Comparison of ENCODE assay signal across 17 cellular contexts in the genomic region with DNA sequence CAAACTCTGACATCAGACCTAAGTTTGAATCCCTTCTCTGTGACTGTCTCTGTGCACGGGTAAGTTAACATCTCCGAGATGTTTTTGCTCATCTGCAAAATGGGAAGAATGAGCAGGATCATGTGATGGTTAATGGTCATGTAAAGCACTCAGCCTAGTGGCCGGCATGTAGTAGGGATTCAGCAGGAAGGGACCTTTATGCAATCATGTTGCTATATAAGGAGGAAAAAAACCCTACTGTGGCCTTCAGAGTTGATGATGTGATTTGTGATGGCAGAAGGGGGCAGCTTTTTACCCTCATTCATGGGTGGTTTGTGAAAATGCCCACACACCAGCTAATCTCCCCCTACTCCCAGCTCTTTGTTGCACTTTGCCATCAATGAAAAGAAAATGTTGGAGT.
"Had no signal": no experiment of that assay in that cellular context is flagged by ENCODE, and none has a peak within 500 bp of the region (broad histone marks: within the 10 kb centered on the region; RNA-seq: fewer than 3 reads in every experiment).

No MANE protein-coding gene starts in this region.

- H3K27me3 ChIP-seq: gastroesophageal sphincter, heart right ventricle, left lung, stomach, vagina had no signal

- H3K9me3 Mint-ChIP-seq: activated CD4-positive, alpha-beta T cell treated with anti-CD3 and anti-CD28 coated beads, Interleukin-2, amount 10 ng/mL, durations not matched to agents 24 days and 14 days; central memory CD8-positive, alpha-beta T cell had no signal

- H3K4me3 ChIP-seq: coronary artery, gastroesophageal sphincter, heart right ventricle, left lung, prostate gland, skin epidermis, stomach, vagina had no signal

- H3K36me3 ChIP-seq: prostate gland had no signal

- H3K9me3 ChIP-seq: gastroesophageal sphincter, heart right ventricle, left lung, prostate gland, stomach, vagina had no signal

- H3K27ac ChIP-seq: coronary artery, gastroesophageal sphincter, prostate gland, skin epidermis, stomach, vagina had no signal

- DNase-seq: activated CD4-positive, alpha-beta T cell treated with anti-CD3 and anti-CD28 coated beads, Interleukin-2, amount 10 ng/mL, durations not matched to agents 24 days and 14 days; activated CD8-positive, alpha-beta memory T cell treated with anti-CD3 and anti-CD28 coated beads, Interleukin-2, amount 50 U/mL, for 48 hours; activated gamma-delta T cell treated with Interleukin-2 at 50 U/mL for 16 hours; activated T-cell treated with anti-CD3 and anti-CD28 coated beads, Interleukin-2, amount 50 U/mL, for 48 hours; aorta; left lung; mammary epithelial cell; right cardiac atrium; T-helper 9 cell had no signal

- ATAC-seq: gastroesophageal sphincter, left lung had no signal

- H3K4me3 Mint-ChIP-seq: activated CD4-positive, alpha-beta T cell treated with anti-CD3 and anti-CD28 coated beads, Interleukin-2, amount 10 ng/mL, durations not matched to agents 24 days and 14 days; central memory CD8-positive, alpha-beta T cell had no signal

- H3K27me3 Mint-ChIP-seq: activated CD4-positive, alpha-beta T cell treated with anti-CD3 and anti-CD28 coated beads, Interleukin-2, amount 10 ng/mL, durations not matched to agents 24 days and 14 days; central memory CD8-positive, alpha-beta T cell had no signal
